In genomic region chr17:41099679-41100078, GRCh38 we compare ENCODE assay signal across 1 cellular context.
TF ChIP-seq lines count a peak whose summit lies in the region.

No MANE protein-coding gene starts in this region.

TF ChIP-seq in HCT116, 20 proteins besides CTCF, POLR2A, EP300 and RAD21:
- TF ChIP-seq, protein P1, sequence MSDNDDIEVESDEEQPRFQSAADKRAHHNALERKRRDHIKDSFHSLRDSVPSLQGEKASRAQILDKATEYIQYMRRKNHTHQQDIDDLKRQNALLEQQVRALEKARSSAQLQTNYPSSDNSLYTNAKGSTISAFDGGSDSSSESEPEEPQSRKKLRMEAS (IDR thresholded peaks at IDR 0.05) = 0 out of 2 replicates have a peak, but pooled peaks have one; percentile 27
